Comparison of ENCODE assay signal across 18 cellular contexts in genomic region chr1:37319284-37319683, GRCh38.
DNase-seq lines count a peak whose midpoint lies in the region; ATAC-seq, FAIRE-seq and TF ChIP-seq lines count a peak whose summit lies in the region.
"Had no signal": no experiment of that assay in that cellular context is flagged by ENCODE, and none has a peak within 500 bp of the region (broad histone marks: within the 10 kb centered on the region; RNA-seq: fewer than 3 reads in every experiment).

No MANE protein-coding gene starts in this region.

- no peaks in the 10 kb centered on the region; a peak in 1 of 5 replicates for H3K9me3 Mint-ChIP-seq in H9

- H4K5ac ChIP-seq in H9 (ENCODE audit: insufficient read length, low read depth, low read length) = no peak overlapping the region
- no peak overlapping the region for H4K5ac ChIP-seq in H1 (ENCODE audit: insufficient read length, low read depth, low read length)

- H3K27ac Mint-ChIP-seq in H9 = no peak overlapping the region; a peak in 2 of 7 replicates
- H3K27ac Mint-ChIP-seq: CD4-positive, alpha-beta memory T cell had no signal

- H2AK5ac ChIP-seq in H9 (ENCODE audit: insufficient read length, low read length) (no peak overlapping the region), H1 (ENCODE audit: low read depth, low read length) (peak overlapping the region; percentile 78; the same call in 1 of the 2 replicates)

- TF ChIP-seq POLR2A in H1 (IDR thresholded peaks at IDR 0.05; ENCODE audit: control extremely low read depth in 1 of 2, low read depth in 2 of 2, low read length in 2 of 2) (no peak), gastroesophageal sphincter (IDR thresholded peaks at IDR 0.05) (no peak)

- no peak overlapping the region for H4K8ac ChIP-seq in H9 (replicated peaks; ENCODE audit: insufficient read length, low read depth, low read length)
- H4K8ac ChIP-seq in H1 (ENCODE audit: extremely low read depth, insufficient read depth, low read length) = no peak overlapping the region

- H2BK12ac ChIP-seq in H9 (ENCODE audit: insufficient read length, low read depth, low read length) = no peak overlapping the region
- peak overlapping the region; percentile 96; the same call in 1 of the 2 replicates for H2BK12ac ChIP-seq in H1 (ENCODE audit: low read depth, low read length)

- TF ChIP-seq RAD21 in H1 (IDR thresholded peaks at IDR 0.05 in 1 of 2, conservative IDR thresholded peaks at IDR 0.05 in 1 of 2; ENCODE audit: low read depth in 2 of 2, low read length in 2 of 2) = no peak

- H3K27ac ChIP-seq in H9 (ENCODE audit: insufficient read length, low read depth, low read length) = no peak overlapping the region
- H3K27ac ChIP-seq in H1 (ENCODE audit: low read depth, low read length) = no peak overlapping the region
- H3K27ac ChIP-seq in upper lobe of right lung = no peak overlapping the region
- H3K27ac ChIP-seq in foreskin keratinocyte = no peak overlapping the region
- H3K27ac ChIP-seq in gastroesophageal sphincter = no peak overlapping the region
- H3K27ac ChIP-seq: GM23248 had no signal

- H3K79me2 ChIP-seq in H9 (ENCODE audit: insufficient read depth, low read length) (no peaks in the 10 kb centered on the region), H1 (ENCODE audit: control insufficient read depth in 1 of 2, insufficient read depth in 2 of 2, low read length in 2 of 2) (no peaks in the 10 kb centered on the region)

- H2BK20ac ChIP-seq in H9 (ENCODE audit: low read depth, low read length, poor library complexity, severe bottlenecking) (no peak overlapping the region), H1 (ENCODE audit: low read length) (peak overlapping the region; percentile 77; the same call in 1 of the 2 replicates)

- DNase-seq in H9 (no peak), H1 (ENCODE audit: low read depth in 1 of 2, low spot score in 2 of 2) (no peak), posterior vena cava (ENCODE audit: low spot score) (peak; percentile 8), upper lobe of right lung (no peak), foreskin keratinocyte (no peak), OCI-M1 (lab: John Stamatoyannopoulos, UW) (no peak)
- DNase-seq in stimulated activated CD4-positive, alpha-beta T cell treated with anti-CD3 and anti-CD28 coated beads, Interleukin-1b, Interleukin-23, amount 100 ng/mL, for 48 hours = no peak
- DNase-seq: C1 segment of cervical spinal cord; Calu3; CD4-positive, alpha-beta memory T cell; COR-L47; DND-41; GM23248; HCEC 1CT had no signal

- H3K36me3 ChIP-seq in H1 (ENCODE audit: control insufficient read depth in 2 of 4, insufficient read depth in 4 of 4, low read length in 3 of 4) (no peaks in the 10 kb centered on the region), upper lobe of right lung (no peaks in the 10 kb centered on the region), gastroesophageal sphincter (no peaks in the 10 kb centered on the region)

- peak overlapping the region; percentile 8 for H3K18ac ChIP-seq in H9 (ENCODE audit: insufficient read length, low read depth, low read length)
- H3K18ac ChIP-seq in H1 (ENCODE audit: extremely low read depth, low read length) = peak overlapping the region; percentile 16; the same call in 1 of the 2 replicates

- CTCF ChIA-PET in H1 (lab: Charles Lee; ENCODE audit: partially characterized antibody) = no interaction called here

- H2AFZ ChIP-seq in H9 (ENCODE audit: low read length) (no peak overlapping the region), H1 (ENCODE audit: low read length) (no peak overlapping the region)
- H2AFZ ChIP-seq: GM23248 had no signal

- H3K9me3 ChIP-seq in H9 (ENCODE audit: control insufficient read depth, low read depth, low read length) (no peaks in the 10 kb centered on the region), H1 (ENCODE audit: insufficient read depth in 2 of 2, low read depth in 1 of 2, low read length in 1 of 2) (no peaks in the 10 kb centered on the region), upper lobe of right lung (no peaks in the 10 kb centered on the region), gastroesophageal sphincter (peaks cover 0 to 11% (median 0%) of the 10 kb centered on the region in 3 donors)

- no peak overlapping the region for H3K4me2 ChIP-seq in H9 (ENCODE audit: insufficient read depth, insufficient read length, low read length)
- H3K4me2 ChIP-seq in H1 (ENCODE audit: insufficient read depth in 1 of 2, low read depth in 2 of 2, low read length in 2 of 2) = no peak overlapping the region

- H3K14ac ChIP-seq in H9 (ENCODE audit: insufficient read depth, low read length) (no peak overlapping the region), H1 (ENCODE audit: insufficient read length) (no peak overlapping the region)

- H3K36me3 Mint-ChIP-seq in H9 (ENCODE audit: insufficient read depth in 1 of 3, low read depth in 3 of 3) = no peaks in the 10 kb centered on the region
- H3K36me3 Mint-ChIP-seq: CD4-positive, alpha-beta memory T cell had no signal

- no peak overlapping the region for H3K4ac ChIP-seq in H9 (ENCODE audit: low read depth, low read length)
- H3K4ac ChIP-seq in H1 (replicated peaks; ENCODE audit: insufficient read length, low read depth, low read length) = no peak overlapping the region

- no peaks in the 10 kb centered on the region; the same call in 1 of the 2 replicates for H3K27me3 ChIP-seq in H9 (ENCODE audit: insufficient read depth, low read length)
- H3K27me3 ChIP-seq in H1 (replicated peaks in 1 of 4; ENCODE audit: control insufficient read depth in 3 of 4, extremely low read depth in 1 of 4, insufficient read depth in 3 of 4, low read length in 3 of 4) = peaks cover 0 to 7% (median 4%) of the 10 kb centered on the region in 4 experiments; a peak in 4 of 7 replicates
- H3K27me3 ChIP-seq in upper lobe of right lung = peaks cover 49% of the 10 kb centered on the region
- H3K27me3 ChIP-seq in foreskin keratinocyte = peaks cover 35% of the 10 kb centered on the region
- H3K27me3 ChIP-seq in gastroesophageal sphincter = peaks cover 94% of the 10 kb centered on the region

- H3K23me2 ChIP-seq in H9 (ENCODE audit: insufficient read length, low read depth, low read length, poor library complexity, severe bottlenecking) = no peaks in the 10 kb centered on the region
- H3K23me2 ChIP-seq in H1 (ENCODE audit: low read depth, low read length) = peaks cover 2% of the 10 kb centered on the region; the same call in 1 of the 2 replicates

- no peak overlapping the region for H4K91ac ChIP-seq in H9 (ENCODE audit: insufficient read length, low read depth, low read length)
- no peak overlapping the region for H4K91ac ChIP-seq in H1 (replicated peaks; ENCODE audit: insufficient read length, low read length)

- no peak overlapping the region for H3T11ph ChIP-seq in H9 (ENCODE audit: low read length)

- ATAC-seq in upper lobe of right lung (peak; percentile 10), foreskin keratinocyte (no peak), gastroesophageal sphincter (no peak)

- POLR2A ChIA-PET in H1 (lab: Charles Lee; ENCODE audit: partially characterized antibody) = no interaction called here

- TF ChIP-seq CTCF in H9 (conservative IDR thresholded peaks at IDR 0.05) = no peak
- no peak for TF ChIP-seq CTCF in H1 (IDR thresholded peaks at IDR 0.05; ENCODE audit: control extremely low read depth in 1 of 3, insufficient read depth in 1 of 3, low read depth in 1 of 3, low read length in 3 of 3)
- no peak for TF ChIP-seq CTCF in upper lobe of right lung (IDR thresholded peaks at IDR 0.05)
- TF ChIP-seq CTCF in foreskin keratinocyte (conservative IDR thresholded peaks at IDR 0.05) = no peak
- no peak for TF ChIP-seq CTCF in gastroesophageal sphincter (IDR thresholded peaks at IDR 0.05)

- peaks cover 49 to 54% of the 10 kb centered on the region in 2 experiments for H3K4me1 Mint-ChIP-seq in H9

- no peak overlapping the region for H3K23ac ChIP-seq in H9 (ENCODE audit: insufficient read length, low read depth, low read length)
- no peak overlapping the region for H3K23ac ChIP-seq in H1 (ENCODE audit: insufficient read length)

- TF ChIP-seq EP300 in H1 (IDR thresholded peaks at IDR 0.05; ENCODE audit: borderline replicate concordance in 1 of 2, low read depth in 2 of 2, low read length in 2 of 2) (no peak), gastroesophageal sphincter (IDR thresholded peaks at IDR 0.05) (no peak)

- no peak overlapping the region for H3K4me3 Mint-ChIP-seq in H9
- H3K4me3 Mint-ChIP-seq: CD4-positive, alpha-beta memory T cell had no signal

- no peak for FAIRE-seq in H1 (lab: Jason Lieb, UNC)
- FAIRE-seq: G401.6, GM12892, H54 had no signal

- H3K79me1 ChIP-seq in H9 (ENCODE audit: insufficient read depth, low read depth, low read length, poor library complexity, severe bottlenecking) (no peaks in the 10 kb centered on the region), H1 (ENCODE audit: low read depth, low read length) (no peaks in the 10 kb centered on the region)

- no peak overlapping the region for H3K56ac ChIP-seq in H9 (ENCODE audit: insufficient read length, low read depth, low read length)
- H3K56ac ChIP-seq in H1 (replicated peaks; ENCODE audit: insufficient read length, low read depth, low read length) = no peak overlapping the region

- H3K4me1 ChIP-seq in H9 (ENCODE audit: insufficient read depth, low read length) = peaks cover 19% of the 10 kb centered on the region
- peaks cover 12 to 32% (median 23%) of the 10 kb centered on the region in 4 experiments for H3K4me1 ChIP-seq in H1 (replicated peaks in 1 of 4; ENCODE audit: control insufficient read depth in 3 of 4, insufficient read depth in 4 of 4, low read length in 3 of 4)
- no peaks in the 10 kb centered on the region for H3K4me1 ChIP-seq in upper lobe of right lung
- no peaks in the 10 kb centered on the region for H3K4me1 ChIP-seq in foreskin keratinocyte
- H3K4me1 ChIP-seq in gastroesophageal sphincter = peaks cover 0 to 11% (median 0%) of the 10 kb centered on the region in 3 donors

- H2BK120ac ChIP-seq in H9 (ENCODE audit: low read depth, low read length, poor library complexity, severe bottlenecking) (no peak overlapping the region), H1 (replicated peaks; ENCODE audit: low read depth, low read length) (no peak overlapping the region)

- H3K4me3 ChIP-seq in H1 (ENCODE audit: extremely low read depth in 1 of 4, insufficient read depth in 2 of 4, low read depth in 3 of 4, low read length in 4 of 4) = no peak overlapping the region
- no peak overlapping the region for H3K4me3 ChIP-seq in upper lobe of right lung
- no peak overlapping the region for H3K4me3 ChIP-seq in gastroesophageal sphincter
- H3K4me3 ChIP-seq: GM23248 had no signal

- intact Hi-C loops in posterior vena cava (cut with DNase I) = no loop called here
- intact Hi-C loops in upper lobe of right lung (cut with DNase I) = no loop called here

- WGBS in H9 (ENCODE audit: extremely low coverage, insufficient read length, low lambda C conversion rate) = no CpG with 5 or more reads among the region's 5 CpGs
- WGBS in H1 (ENCODE audit: extremely low coverage in 1 of 2, insufficient coverage in 1 of 2, insufficient read length in 1 of 2, insufficient replicate concordance in 2 of 2, low coverage in 1 of 2, low lambda C conversion rate in 2 of 2, missing lambda C conversion rate in 1 of 2), 2 experiments = 97% methylated on average over 5 of the region's 5 CpGs; no CpG with 5 or more reads in 1 of the 2 experiments
- no CpG with 5 or more reads among the region's 5 CpGs for WGBS in gastroesophageal sphincter (ENCODE audit: low coverage in 1 of 2), 2 donors

- H3K27me3 Mint-ChIP-seq in H9 (ENCODE audit: low read depth) = peaks cover 25% of the 10 kb centered on the region

- H2BK5ac ChIP-seq in H9 (ENCODE audit: insufficient read length, low read length) = no peak overlapping the region
- H2BK5ac ChIP-seq in H1 (ENCODE audit: low read depth, low read length) = peak overlapping the region; percentile 85; the same call in 1 of the 2 replicates

- H3K9ac ChIP-seq in H9 (ENCODE audit: extremely low read depth, insufficient read length, low read length) (no peak overlapping the region), H1 (replicated peaks in 1 of 4; ENCODE audit: extremely low read depth in 1 of 4, low read depth in 3 of 4, low read length in 3 of 4) (no peak overlapping the region)
- H3K9ac ChIP-seq: GM23248 had no signal

- no peaks in the 10 kb centered on the region for H4K20me1 ChIP-seq in H9 (ENCODE audit: control insufficient read depth, insufficient read depth, insufficient read length)
- H4K20me1 ChIP-seq in H1 (replicated peaks in 1 of 2; ENCODE audit: control insufficient read depth in 1 of 2, insufficient read depth in 2 of 2, low read length in 2 of 2) = no peaks in the 10 kb centered on the region

- no peak overlapping the region for H2BK15ac ChIP-seq in H9 (ENCODE audit: low read depth, low read length)
- peak overlapping the region; percentile 98; the same call in 1 of the 2 replicates for H2BK15ac ChIP-seq in H1 (ENCODE audit: low read length)
